Comparison of ENCODE assay signal across 9 cellular contexts in the genomic region with DNA sequence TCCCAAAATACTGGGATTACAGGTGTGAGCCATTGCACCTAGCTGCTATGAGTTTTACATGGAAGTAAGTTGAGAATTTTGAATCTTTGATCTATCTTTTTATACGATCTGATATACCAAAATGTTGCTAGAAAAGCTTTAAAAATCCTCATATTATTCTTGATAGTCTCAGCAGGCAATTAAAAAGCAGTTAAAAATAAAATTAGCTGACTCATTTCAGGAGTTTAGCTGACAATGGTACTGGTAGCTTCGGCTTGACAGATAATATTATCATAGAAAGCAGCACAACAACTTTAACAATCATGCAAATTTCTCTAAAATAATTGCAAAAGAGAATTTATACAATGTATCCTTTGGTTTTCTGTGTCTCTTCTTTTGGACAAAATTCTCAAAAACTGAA.
"Had no signal": no experiment of that assay in that cellular context is flagged by ENCODE, and none has a peak within 500 bp of the region (broad histone marks: within the 10 kb centered on the region; RNA-seq: fewer than 3 reads in every experiment).

No MANE protein-coding gene starts in this region.

- H3K27ac ChIP-seq: HL-60 had no signal

- H3K36me3 ChIP-seq: HAP-1 had no signal

- DNase-seq: GOT3, H7, HFFc6, KG1 had no signal

- H3K36me3 Mint-ChIP-seq: IgD-negative memory B cell had no signal

- ATAC-seq: HCT116, HepG2 had no signal

- H3K9me3 ChIP-seq: HAP-1 had no signal

- FAIRE-seq: HepG2 had no signal

- H3K4me3 Mint-ChIP-seq: HFFc6 had no signal

- H3K27me3 Mint-ChIP-seq: IgD-negative memory B cell had no signal

- H3K9me3 Mint-ChIP-seq: HFFc6, IgD-negative memory B cell had no signal

- H3K27ac Mint-ChIP-seq: HFFc6 had no signal

- H3K4me3 ChIP-seq: HAP-1 had no signal
